In the genomic region with DNA sequence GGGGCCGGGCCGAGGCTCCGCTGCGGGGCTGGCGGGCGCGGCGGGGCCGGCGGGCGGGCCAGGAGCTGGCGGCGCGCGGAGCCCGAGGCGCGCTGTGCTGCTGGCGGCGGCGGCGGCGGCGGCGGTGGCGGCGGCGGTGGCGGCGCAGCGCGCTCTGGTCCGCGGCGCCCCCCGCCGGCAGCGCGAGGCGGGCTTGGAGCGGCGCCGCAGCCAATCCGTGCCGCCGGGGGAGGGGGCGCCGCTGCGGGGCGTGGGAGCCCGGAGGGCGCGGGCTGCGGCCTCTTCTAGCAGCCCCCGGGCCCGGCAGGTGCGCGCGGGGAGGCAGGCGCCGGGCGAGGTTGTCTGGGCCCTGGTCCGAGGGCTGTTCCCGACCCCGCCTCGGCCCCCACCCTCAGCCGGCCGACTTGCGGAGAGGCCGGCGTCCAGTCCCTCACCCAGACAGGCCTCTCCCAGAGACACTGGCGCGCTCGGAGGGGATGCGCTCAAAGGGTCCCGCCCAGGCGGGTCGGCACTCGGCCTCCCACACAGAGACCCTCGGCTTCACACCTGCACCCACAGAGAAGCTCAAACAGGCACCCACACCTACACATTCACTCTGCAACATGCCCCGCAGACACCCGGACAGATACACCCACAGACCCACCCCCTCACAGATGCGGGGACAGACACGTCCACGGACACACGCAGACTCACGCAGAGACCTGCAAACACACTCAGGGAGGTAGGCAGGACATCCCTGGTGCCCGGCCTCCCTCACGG, we compare ENCODE assay signal across 1 cellular context.
TF ChIP-seq lines count a peak whose summit lies in the region.

A gene (minus strand): TSS at position 156 of the 759 bp plus-strand sequence. CDS start 275 bp downstream, outside the sequence.

TF ChIP-seq in GM23338, 12 proteins besides CTCF, POLR2A, EP300 and RAD21 (continued from another document):
- TF ChIP-seq EZH2 (IDR thresholded peaks at IDR 0.05; ENCODE audit: low read depth, unreplicated experiment) = no peak
